ENCODE assay signal across 23 cellular contexts in the genomic region with DNA sequence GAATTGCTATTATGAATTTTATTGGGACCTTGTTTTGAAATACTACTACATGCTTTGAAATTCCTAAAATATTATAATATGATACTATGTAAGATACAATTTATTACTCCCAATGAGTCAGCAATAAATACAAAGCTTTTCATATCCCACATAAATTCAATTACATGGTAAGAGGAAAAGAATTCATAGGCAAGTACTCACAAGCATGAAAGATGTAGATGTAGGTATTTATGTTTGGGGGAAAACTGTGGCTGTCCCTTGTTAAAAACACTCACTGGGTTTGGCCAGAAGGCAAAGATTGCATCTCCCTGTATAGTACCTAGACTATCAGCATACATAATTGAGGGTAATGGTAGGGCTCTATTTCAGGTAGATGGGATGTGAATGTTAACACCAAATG.
DNase-seq lines count a peak whose midpoint lies in the region; ATAC-seq, FAIRE-seq and TF ChIP-seq lines count a peak whose summit lies in the region.
"Had no signal": no experiment of that assay in that cellular context is flagged by ENCODE, and none has a peak within 500 bp of the region (broad histone marks: within the 10 kb centered on the region; RNA-seq: fewer than 3 reads in every experiment).

No MANE protein-coding gene starts in this region.

- H3K27me3 ChIP-seq in keratinocyte (ENCODE audit: control insufficient read depth, extremely low read depth, insufficient read depth, low read length): no peaks in the 10 kb centered on the region
- H3K27me3 ChIP-seq: MG63, SJCRH30 had no signal

- H3K4me1 ChIP-seq in keratinocyte (ENCODE audit: control insufficient read depth, extremely low read depth, insufficient read depth, low read length): peaks cover 25% of the 10 kb centered on the region
- H3K4me1 ChIP-seq: SJCRH30 had no signal

- H3K9me3 Mint-ChIP-seq in activated T-helper 17 cell treated with anti-CD3 and anti-CD28 coated beads, Interleukin-2, amount 50 U/mL, for 72 hours: peaks cover 11% of the 10 kb centered on the region

- no peaks in the 10 kb centered on the region for H3K79me2 ChIP-seq in keratinocyte (ENCODE audit: control insufficient read depth, insufficient read depth, low read length)

- H3K4me3 ChIP-seq in keratinocyte (ENCODE audit: control insufficient read depth in 2 of 3, extremely low read depth in 1 of 3, insufficient read depth in 2 of 3, low read depth in 1 of 3, low read length in 3 of 3): no peak overlapping the region
- H3K4me3 ChIP-seq: GM12878, GM23338, HAP-1, MG63, SJCRH30 had no signal

- H3K9me3 ChIP-seq in keratinocyte (ENCODE audit: control insufficient read depth, low read depth, low read length): peaks cover 2% of the 10 kb centered on the region
- H3K9me3 ChIP-seq: HAP-1, MG63, SJCRH30 had no signal

- H3K9me1 ChIP-seq in keratinocyte (ENCODE audit: control insufficient read depth, extremely low read depth, insufficient read depth, low read length): no peaks in the 10 kb centered on the region

- peak overlapping the region; percentile 50 for H3K27ac ChIP-seq in keratinocyte (ENCODE audit: control insufficient read depth, insufficient read depth, low read length)
- H3K27ac ChIP-seq: SJCRH30 had no signal

- DNase-seq in GM03348 (ENCODE audit: low spot score) (peak; percentile 47), keratinocyte (ENCODE audit: low read depth, low spot score) (no peak)
- DNase-seq: CD4-positive, CD25-positive, alpha-beta regulatory T cell; DMS79; Kasumi-1; MG63; NCI-H1417; NCI-H1930; NCI-H226; NCI-H510A treated with DMSO at 0.1 percent for 48 hours; NCI-H774; NK-92 treated with Interleukin-12 subunit alpha and Interleukin-12 subunit beta, amount 100 ng/mL, for 24 hours; SJCRH30 had no signal

- no peak for TF ChIP-seq CTCF in keratinocyte (optimal IDR thresholded peaks at IDR 0.05 in 1 of 3, IDR thresholded peaks at IDR 0.05 in 1 of 3, conservative IDR thresholded peaks at IDR 0.05 in 1 of 3; ENCODE audit: extremely low read depth in 1 of 3, insufficient read depth in 2 of 3, low read length in 3 of 3)

- no peak overlapping the region for H3K9ac ChIP-seq in keratinocyte (ENCODE audit: control insufficient read depth, extremely low read depth, insufficient read depth, low read length)

- FAIRE-seq in A204.1 (lab: Jason Lieb, UNC) (peak; percentile 19), keratinocyte (lab: Jason Lieb, UNC) (peak; percentile 85)
- FAIRE-seq: GM12878, HTR-8/SVneo had no signal

- peaks cover 0 to 1% of the 10 kb centered on the region in 2 experiments for H3K36me3 ChIP-seq in keratinocyte (ENCODE audit: control insufficient read depth in 2 of 2, extremely low read depth in 1 of 2, insufficient read depth in 2 of 2, low read length in 2 of 2)
- H3K36me3 ChIP-seq: HAP-1, SJCRH30 had no signal

- no peaks in the 10 kb centered on the region for H4K20me1 ChIP-seq in keratinocyte (ENCODE audit: control insufficient read depth, extremely low read depth, insufficient read depth, low read length)

- H3K27me3 Mint-ChIP-seq in activated T-helper 17 cell treated with anti-CD3 and anti-CD28 coated beads, Interleukin-2, amount 50 U/mL, for 72 hours: no peaks in the 10 kb centered on the region
- H3K27me3 Mint-ChIP-seq: CD4-positive, CD25-positive, alpha-beta regulatory T cell had no signal

- H3K4me3 Mint-ChIP-seq in activated T-helper 17 cell treated with anti-CD3 and anti-CD28 coated beads, Interleukin-2, amount 50 U/mL, for 72 hours: no peak overlapping the region
- H3K4me3 Mint-ChIP-seq: CD4-positive, CD25-positive, alpha-beta regulatory T cell; GM23338 had no signal

- H3K36me3 Mint-ChIP-seq in activated T-helper 17 cell treated with anti-CD3 and anti-CD28 coated beads, Interleukin-2, amount 50 U/mL, for 72 hours (ENCODE audit: low read depth): peaks cover 7% of the 10 kb centered on the region

- peak overlapping the region; percentile 46 for H3K27ac Mint-ChIP-seq in activated T-helper 17 cell treated with anti-CD3 and anti-CD28 coated beads, Interleukin-2, amount 50 U/mL, for 72 hours
- H3K27ac Mint-ChIP-seq: CD4-positive, CD25-positive, alpha-beta regulatory T cell; GM23338 had no signal

- peak overlapping the region; percentile 49 for H3K4me2 ChIP-seq in keratinocyte (ENCODE audit: control insufficient read depth, extremely low read depth, insufficient read depth, low read depth, low read length)
- H3K4me2 ChIP-seq: GM23338 had no signal

- H3K4me1 Mint-ChIP-seq in activated T-helper 17 cell treated with anti-CD3 and anti-CD28 coated beads, Interleukin-2, amount 50 U/mL, for 72 hours: peaks cover 7% of the 10 kb centered on the region

- dilution Hi-C loops in keratinocyte (cut with MboI; ENCODE audit: extremely low pct_ligation_motif_present, low sequenced_read_pairs): no loop called here

- H2AFZ ChIP-seq in keratinocyte (ENCODE audit: control insufficient read depth, low read length): no peak overlapping the region
- H2AFZ ChIP-seq: GM23338 had no signal

- no peak for ATAC-seq in activated T-helper 17 cell treated with anti-CD3 and anti-CD28 coated beads, Interleukin-2, amount 50 U/mL, for 72 hours (replicated peaks)
- no peak for ATAC-seq in HG02642 (IDR thresholded peaks at IDR 0.05; ENCODE audit: poor library complexity, unreplicated experiment)
- no peak for ATAC-seq in GM18907 (IDR thresholded peaks at IDR 0.05; ENCODE audit: unreplicated experiment)
- ATAC-seq in HG02938 (IDR thresholded peaks at IDR 0.05; ENCODE audit: unreplicated experiment): no peak
- ATAC-seq: GM12878, GM23338, Panc1 had no signal
